Comparison of ENCODE assay signal across 8 cellular contexts in genomic region chr15:94119923-94120775, GRCh38.
A peak's percentile ranks its signal among the peaks of the same experiment; 100 is the strongest.
DNase-seq lines count a peak whose midpoint lies in the region; ATAC-seq and TF ChIP-seq lines count a peak whose summit lies in the region.

No MANE protein-coding gene starts in this region.

- no peaks in the 10 kb centered on the region for H3K27me3 Mint-ChIP-seq in CD4-positive, CD25-positive, alpha-beta regulatory T cell
- peaks cover 11% of the 10 kb centered on the region for H3K27me3 Mint-ChIP-seq in T-helper 2 cell treated with Interferon-gamma antibody and Interleukin-4, amounts not matched to agents 5 μg/mL and 100 μg/mL, for 36 hours (ENCODE audit: low read depth)
- peaks cover under 1% of the 10 kb centered on the region for H3K27me3 Mint-ChIP-seq in stimulated activated memory B cell treated with anti-CD40 and anti-IgM and Interleukin-4, amounts not matched to agents 10 μg/mL and 1 μg/mL and 100 μg/mL, for 72 hours

- WGBS in right lobe of liver (ENCODE audit: insufficient coverage, low coverage, low lambda C conversion rate, missing lambda C conversion rate): 33% methylated on average over 11 of the region's 11 CpGs

- peak in 2 of 3 donors; percentile 39 to 73 for DNase-seq in CD4-positive, CD25-positive, alpha-beta regulatory T cell
- DNase-seq in NCI-H2081 treated with DMSO at 0.1 percent for 48 hours (lab: John Stamatoyannopoulos, UW) (peak; percentile 46), coronary artery (ENCODE audit: low spot score) (no peak), right lobe of liver (peak in 1 of 3 donors; percentile 58)
- DNase-seq in T-helper 2 cell treated with Interferon-gamma antibody and Interleukin-4, amounts not matched to agents 5 μg/mL and 100 μg/mL, for 36 hours (ENCODE audit: low spot score): peak; percentile 47

- TF ChIP-seq POLR2A in right lobe of liver (IDR thresholded peaks at IDR 0.05): no peak

- H3K27ac ChIP-seq in CD4-positive, CD25-positive, alpha-beta regulatory T cell (ENCODE audit: insufficient read depth, low read length, poor library complexity, severe bottlenecking): no peak overlapping the region
- H3K27ac ChIP-seq in coronary artery (no peak overlapping the region), right lobe of liver (no peak overlapping the region)

- TF ChIP-seq CTCF in coronary artery (IDR thresholded peaks at IDR 0.05): peak; percentile 66
- peak; percentile 67 to 86 (median 79) for TF ChIP-seq CTCF in right lobe of liver (IDR thresholded peaks at IDR 0.05)

- H3K4me3 Mint-ChIP-seq in CD4-positive, CD25-positive, alpha-beta regulatory T cell: no peak overlapping the region
- no peak overlapping the region for H3K4me3 Mint-ChIP-seq in T-helper 2 cell treated with Interferon-gamma antibody and Interleukin-4, amounts not matched to agents 5 μg/mL and 100 μg/mL, for 36 hours
- no peak overlapping the region for H3K4me3 Mint-ChIP-seq in stimulated activated memory B cell treated with anti-CD40 and anti-IgM and Interleukin-4, amounts not matched to agents 10 μg/mL and 1 μg/mL and 100 μg/mL, for 72 hours

- intact Hi-C loops in right lobe of liver (cut with DNase I): loop anchor here (5.0 to 10.0 kb wide), 2 partner anchors 1083 to 1085 kb away; no protein-coding TSS in a partner anchor

- ATAC-seq in CD4-positive, CD25-positive, alpha-beta regulatory T cell (ENCODE audit: low read depth in 2 of 2): peak; percentile 28 to 61
- ATAC-seq in GM18909 (IDR thresholded peaks at IDR 0.05; ENCODE audit: poor library complexity, unreplicated experiment) (peak; percentile 100), HG03097 (IDR thresholded peaks at IDR 0.05; ENCODE audit: low FRiP score, unreplicated experiment) (peak; percentile 100), right lobe of liver (peak; percentile 89 to 99 (median 96))
- ATAC-seq in stimulated activated memory B cell treated with anti-CD40 and anti-IgM and Interleukin-4, amounts not matched to agents 10 μg/mL and 1 μg/mL and 100 μg/mL, for 72 hours: peak; percentile 81

- no peaks in the 10 kb centered on the region for H3K36me3 Mint-ChIP-seq in CD4-positive, CD25-positive, alpha-beta regulatory T cell
- no peaks in the 10 kb centered on the region for H3K36me3 Mint-ChIP-seq in T-helper 2 cell treated with Interferon-gamma antibody and Interleukin-4, amounts not matched to agents 5 μg/mL and 100 μg/mL, for 36 hours (ENCODE audit: low read depth)
- no peaks in the 10 kb centered on the region for H3K36me3 Mint-ChIP-seq in stimulated activated memory B cell treated with anti-CD40 and anti-IgM and Interleukin-4, amounts not matched to agents 10 μg/mL and 1 μg/mL and 100 μg/mL, for 72 hours

- peak overlapping the region in 1 of 3 donors; percentile 12 for H3K27ac Mint-ChIP-seq in CD4-positive, CD25-positive, alpha-beta regulatory T cell
- no peak overlapping the region for H3K27ac Mint-ChIP-seq in T-helper 2 cell treated with Interferon-gamma antibody and Interleukin-4, amounts not matched to agents 5 μg/mL and 100 μg/mL, for 36 hours
- no peak overlapping the region for H3K27ac Mint-ChIP-seq in stimulated activated memory B cell treated with anti-CD40 and anti-IgM and Interleukin-4, amounts not matched to agents 10 μg/mL and 1 μg/mL and 100 μg/mL, for 72 hours

- H3K36me3 ChIP-seq in CD4-positive, CD25-positive, alpha-beta regulatory T cell (ENCODE audit: control insufficient read depth, insufficient read depth, low read length): no peaks in the 10 kb centered on the region
- H3K36me3 ChIP-seq in right lobe of liver: no peaks in the 10 kb centered on the region

- no peaks in the 10 kb centered on the region for H3K27me3 ChIP-seq in CD4-positive, CD25-positive, alpha-beta regulatory T cell (ENCODE audit: control insufficient read depth, insufficient read depth, low read length)
- H3K27me3 ChIP-seq in right lobe of liver: peaks cover 0 to 3% of the 10 kb centered on the region in 2 donors

- peaks cover 0 to 2% (median 0%) of the 10 kb centered on the region in 7 donors for H3K9me3 Mint-ChIP-seq in CD4-positive, CD25-positive, alpha-beta regulatory T cell
- H3K9me3 Mint-ChIP-seq in T-helper 2 cell treated with Interferon-gamma antibody and Interleukin-4, amounts not matched to agents 5 μg/mL and 100 μg/mL, for 36 hours: no peaks in the 10 kb centered on the region
- H3K9me3 Mint-ChIP-seq in stimulated activated memory B cell treated with anti-CD40 and anti-IgM and Interleukin-4, amounts not matched to agents 10 μg/mL and 1 μg/mL and 100 μg/mL, for 72 hours: no peaks in the 10 kb centered on the region

- H3K9me3 ChIP-seq in CD4-positive, CD25-positive, alpha-beta regulatory T cell (ENCODE audit: control insufficient read depth in 2 of 2, low read length in 2 of 2): no peaks in the 10 kb centered on the region
- no peaks in the 10 kb centered on the region for H3K9me3 ChIP-seq in right lobe of liver

- no peaks in the 10 kb centered on the region for H3K4me1 ChIP-seq in CD4-positive, CD25-positive, alpha-beta regulatory T cell (ENCODE audit: control insufficient read depth, insufficient read depth, low read length, poor library complexity, severe bottlenecking)
- no peaks in the 10 kb centered on the region for H3K4me1 ChIP-seq in right lobe of liver

- no peaks in the 10 kb centered on the region for H3K4me1 Mint-ChIP-seq in CD4-positive, CD25-positive, alpha-beta regulatory T cell
- H3K4me1 Mint-ChIP-seq in T-helper 2 cell treated with Interferon-gamma antibody and Interleukin-4, amounts not matched to agents 5 μg/mL and 100 μg/mL, for 36 hours (ENCODE audit: low read depth): no peaks in the 10 kb centered on the region
- no peaks in the 10 kb centered on the region for H3K4me1 Mint-ChIP-seq in stimulated activated memory B cell treated with anti-CD40 and anti-IgM and Interleukin-4, amounts not matched to agents 10 μg/mL and 1 μg/mL and 100 μg/mL, for 72 hours

- no peak overlapping the region for H3K4me3 ChIP-seq in CD4-positive, CD25-positive, alpha-beta regulatory T cell (ENCODE audit: low read depth, low read length)
- no peak overlapping the region for H3K4me3 ChIP-seq in coronary artery
- no peak overlapping the region for H3K4me3 ChIP-seq in right lobe of liver

Comparison
In these comparisons a context has a peak if more than half of its experiments do, and no peak if none do; other contexts are left out.
1. ATAC-seq: peak in every context shown above with its lines; median percentile 100 in GM18909; 100 in HG03097; 96 in right lobe of liver; 81 in stimulated activated memory B cell treated with anti-CD40 and anti-IgM and Interleukin-4, amounts not matched to agents 10 μg/mL and 1 μg/mL and 100 μg/mL, for 72 hours; 44 in CD4-positive, CD25-positive, alpha-beta regulatory T cell.